3 cellular contexts compared by ENCODE assay signal in genomic region chr1:209807509-209807908, GRCh38.
TF ChIP-seq lines count a peak whose summit lies in the region.

No MANE protein-coding gene starts in this region.

TF ChIP-seq in SK-N-SH, 30 proteins besides CTCF, POLR2A, EP300 and RAD21:
- TF ChIP-seq CHD2 (IDR thresholded peaks at IDR 0.05; ENCODE audit: low read length, partially characterized antibody) (no peak), NRF1 (IDR thresholded peaks at IDR 0.05; ENCODE audit: low read depth, low read length) (no peak), GATA2 (CRISPR knock-in tag; IDR thresholded peaks at IDR 0.05) (no peak), SIN3A (IDR thresholded peaks at IDR 0.05; ENCODE audit: borderline replicate concordance, low read depth, low read length) (no peak), RFX5 (IDR thresholded peaks at IDR 0.05; ENCODE audit: low read length) (no peak), FOSL2 (IDR thresholded peaks at IDR 0.05; ENCODE audit: borderline replicate concordance, low read depth) (no peak), POLR2AphosphoS5 (IDR thresholded peaks at IDR 0.05; ENCODE audit: low read depth, low read length) (no peak), MXI1 (IDR thresholded peaks at IDR 0.05; ENCODE audit: low read depth, low read length) (no peak), IRF3 (IDR thresholded peaks at IDR 0.05; ENCODE audit: low read depth, low read length) (no peak), FOXM1 (IDR thresholded peaks at IDR 0.05; ENCODE audit: low read depth) (no peak), RCOR1 (IDR thresholded peaks at IDR 0.05; ENCODE audit: low read length) (no peak), ELF1 (IDR thresholded peaks at IDR 0.05) (no peak), JUND (IDR thresholded peaks at IDR 0.05) (no peak)

TF ChIP-seq in SK-N-SH treated with all-trans-retinoic acid at 6 μM for 48 hours, 23 proteins besides CTCF, POLR2A, EP300 and RAD21:
- TF ChIP-seq SNAI2 (CRISPR knock-in tag; IDR thresholded peaks at IDR 0.05) = no peak
- no peak for TF ChIP-seq ZNF70 (CRISPR knock-in tag; IDR thresholded peaks at IDR 0.05)
- no peak for TF ChIP-seq TCF4 (CRISPR knock-in tag; IDR thresholded peaks at IDR 0.05; ENCODE audit: borderline replicate concordance)
- no peak for TF ChIP-seq TOX (CRISPR knock-in tag; IDR thresholded peaks at IDR 0.05; ENCODE audit: borderline replicate concordance)
- no peak for TF ChIP-seq GLIS3 (CRISPR knock-in tag; IDR thresholded peaks at IDR 0.05)

TF ChIP-seq in IMR-90, 13 proteins besides CTCF, POLR2A, EP300 and RAD21:
- TF ChIP-seq MAZ (IDR thresholded peaks at IDR 0.05; ENCODE audit: borderline replicate concordance, low read depth, low read length) = no peak
- no peak for TF ChIP-seq FOS (IDR thresholded peaks at IDR 0.05; ENCODE audit: low read depth, low read length)
- TF ChIP-seq RCOR1 (IDR thresholded peaks at IDR 0.05; ENCODE audit: insufficient replicate concordance, low read length) = no peak
- no peak for TF ChIP-seq CHD1 (IDR thresholded peaks at IDR 0.05; ENCODE audit: low read depth, low read length)
- no peak for TF ChIP-seq NFE2L2 (IDR thresholded peaks at IDR 0.05; ENCODE audit: low read depth, low read length)
- no peak for TF ChIP-seq SMC3 (IDR thresholded peaks at IDR 0.05; ENCODE audit: low read depth, low read length)
- no peak for TF ChIP-seq MAFK (IDR thresholded peaks at IDR 0.05; ENCODE audit: low read depth, low read length)
